In the genomic region with DNA sequence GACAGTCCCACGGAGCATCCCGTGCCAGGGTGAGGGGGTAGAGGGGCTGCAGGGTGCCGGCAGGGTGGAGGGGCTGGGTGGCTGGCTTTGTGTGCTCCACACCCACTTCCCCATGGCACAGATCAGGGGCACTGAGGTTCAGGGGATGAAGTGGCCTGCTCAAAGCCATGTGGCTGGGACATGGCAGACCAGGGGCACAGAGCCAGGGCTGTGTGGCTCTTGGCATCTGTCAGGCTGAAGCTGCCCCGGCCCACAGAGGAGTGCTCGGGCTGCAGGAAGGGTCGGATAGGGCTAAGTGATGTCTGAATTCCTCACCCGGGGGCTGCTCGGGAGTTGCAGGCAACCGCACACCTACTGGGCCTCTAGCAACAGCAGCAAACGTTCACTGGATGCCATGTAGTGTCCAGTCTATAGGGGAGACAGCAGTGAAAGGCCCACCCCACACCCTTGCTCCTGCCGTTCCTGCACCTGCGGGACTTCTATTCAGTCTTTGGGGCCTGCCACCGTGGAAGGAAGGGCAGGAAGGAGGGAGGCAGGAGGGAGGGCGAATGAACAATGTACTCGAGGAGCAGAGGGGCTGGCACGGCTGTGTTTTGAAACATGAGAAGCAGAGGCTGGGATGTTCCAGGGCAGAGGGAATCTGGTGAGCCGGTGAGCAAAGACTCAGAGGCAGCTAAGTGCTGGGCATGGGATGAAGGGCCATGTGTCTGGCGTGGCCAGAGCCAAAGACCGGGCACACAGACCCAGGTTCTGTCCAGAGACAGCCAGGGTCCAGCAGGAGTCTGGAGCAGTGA, we compare ENCODE assay signal across 9 cellular contexts. TPM values are rescaled to one million over a fixed set of nuclear protein-coding genes. Genes with fewer than 3 reads are reported as not detected.
DNase-seq lines count a peak whose midpoint lies in the region; ATAC-seq and TF ChIP-seq lines count a peak whose summit lies in the region.
"Had no signal": no experiment of that assay in that cellular context is flagged by ENCODE, and none has a peak within 500 bp of the region (broad histone marks: within the 10 kb centered on the region; RNA-seq: fewer than 3 reads in every experiment).

No MANE protein-coding gene starts in this region.

- H3K27me3 Mint-ChIP-seq in endothelial cell (ENCODE audit: unreplicated experiment), result peaks cover 16% of the 10 kb centered on the region
- no peaks in the 10 kb centered on the region for H3K27me3 Mint-ChIP-seq in chondrocyte (ENCODE audit: low read depth)

- H3K9me3 ChIP-seq in mucosa of stomach (ENCODE audit: control insufficient read depth, low read length) (no peaks in the 10 kb centered on the region), MG63 (no peaks in the 10 kb centered on the region)

- H3K27me3 ChIP-seq in mucosa of stomach (ENCODE audit: control insufficient read depth, insufficient read depth, low read length), result no peaks in the 10 kb centered on the region
- no peaks in the 10 kb centered on the region for H3K27me3 ChIP-seq in MG63

- H3K4me1 ChIP-seq in mucosa of stomach (ENCODE audit: control insufficient read depth, insufficient read depth, low read length), result peaks cover 41% of the 10 kb centered on the region

- no peak for TF ChIP-seq CTCF in endothelial cell (IDR thresholded peaks at IDR 0.05; ENCODE audit: unreplicated experiment)
- no peak for TF ChIP-seq CTCF in chondrocyte (IDR thresholded peaks at IDR 0.05)

- DNase-seq in EH (ENCODE audit: low read depth) (peak; percentile 44), NCI-H2029 (lab: John Stamatoyannopoulos, UW) (peak; percentile 28), endothelial cell (ENCODE audit: low spot score) (peak; percentile 37), MG63 (no peak), CD1c-positive myeloid dendritic cell (ENCODE audit: extremely low spot score) (no peak), chondrocyte (ENCODE audit: low spot score) (no peak)

- H3K36me3 Mint-ChIP-seq in endothelial cell (ENCODE audit: low read depth, unreplicated experiment) (peaks cover 3% of the 10 kb centered on the region), chondrocyte (ENCODE audit: low read depth) (peaks cover 4% of the 10 kb centered on the region)

- H3K4me3 ChIP-seq in mucosa of stomach (ENCODE audit: low read length), result no peak overlapping the region
- no peak overlapping the region for H3K4me3 ChIP-seq in MG63

- H3K4me1 Mint-ChIP-seq in endothelial cell (ENCODE audit: unreplicated experiment) (peaks cover 38% of the 10 kb centered on the region), chondrocyte (ENCODE audit: low read depth) (peaks cover 20% of the 10 kb centered on the region)

- no peaks in the 10 kb centered on the region for H3K9me3 Mint-ChIP-seq in endothelial cell (ENCODE audit: unreplicated experiment)
- no peaks in the 10 kb centered on the region for H3K9me3 Mint-ChIP-seq in chondrocyte (ENCODE audit: low read depth)

- peak overlapping the region; percentile 30 for H3K27ac Mint-ChIP-seq in endothelial cell (ENCODE audit: unreplicated experiment)
- no peak overlapping the region for H3K27ac Mint-ChIP-seq in chondrocyte (ENCODE audit: unreplicated experiment)

- peak overlapping the region; percentile 19 for H3K9ac ChIP-seq in mucosa of stomach (ENCODE audit: low read length)

- no peak for ATAC-seq in GM19023 (IDR thresholded peaks at IDR 0.05; ENCODE audit: unreplicated experiment)

- H3K4me3 Mint-ChIP-seq in endothelial cell (ENCODE audit: unreplicated experiment) (no peak overlapping the region), chondrocyte (ENCODE audit: unreplicated experiment) (no peak overlapping the region)

- H3K36me3 ChIP-seq in mucosa of stomach (ENCODE audit: control insufficient read depth, insufficient read depth, low read length) (no peaks in the 10 kb centered on the region), MG63 (no peaks in the 10 kb centered on the region)

RNA-seq across cellular contexts. Expression of gene SLC5A10, which starts 15.1 kb away (rescaled TPM):
- 0.08 TPM for total RNA-seq in endothelial cell (ENCODE audit: unreplicated experiment)
- not detected in 2 replicates for total RNA-seq in MG63 (2014; rRNA removed; shearing (Covaris generic); ENCODE audit: low replicate concordance)
- total RNA-seq in chondrocyte, result not detected in 3 replicates
- total RNA-seq: bronchial epithelial cell had no signal

RNA-seq across cellular contexts. Expression of gene FAM83G, which starts 37.5 kb away (rescaled TPM):
- total RNA-seq in endothelial cell (ENCODE audit: unreplicated experiment) (1.6 TPM), chondrocyte (3.4 to 9.4 TPM (median 8.2 TPM) in 3 replicates)
- 4.7 and 4.9 TPM in 2 replicates for total RNA-seq in MG63 (2014; rRNA removed; shearing (Covaris generic); ENCODE audit: low replicate concordance)

Comparison
In these comparisons a context has a peak if more than half of its experiments do, and no peak if none do; other contexts are left out.
1. DNase-seq: peak in EH (single experiment), NCI-H2029 (single experiment) and endothelial cell (single experiment); none in MG63 (single experiment), CD1c-positive myeloid dendritic cell (single experiment) and chondrocyte (single experiment).